In the genomic region with DNA sequence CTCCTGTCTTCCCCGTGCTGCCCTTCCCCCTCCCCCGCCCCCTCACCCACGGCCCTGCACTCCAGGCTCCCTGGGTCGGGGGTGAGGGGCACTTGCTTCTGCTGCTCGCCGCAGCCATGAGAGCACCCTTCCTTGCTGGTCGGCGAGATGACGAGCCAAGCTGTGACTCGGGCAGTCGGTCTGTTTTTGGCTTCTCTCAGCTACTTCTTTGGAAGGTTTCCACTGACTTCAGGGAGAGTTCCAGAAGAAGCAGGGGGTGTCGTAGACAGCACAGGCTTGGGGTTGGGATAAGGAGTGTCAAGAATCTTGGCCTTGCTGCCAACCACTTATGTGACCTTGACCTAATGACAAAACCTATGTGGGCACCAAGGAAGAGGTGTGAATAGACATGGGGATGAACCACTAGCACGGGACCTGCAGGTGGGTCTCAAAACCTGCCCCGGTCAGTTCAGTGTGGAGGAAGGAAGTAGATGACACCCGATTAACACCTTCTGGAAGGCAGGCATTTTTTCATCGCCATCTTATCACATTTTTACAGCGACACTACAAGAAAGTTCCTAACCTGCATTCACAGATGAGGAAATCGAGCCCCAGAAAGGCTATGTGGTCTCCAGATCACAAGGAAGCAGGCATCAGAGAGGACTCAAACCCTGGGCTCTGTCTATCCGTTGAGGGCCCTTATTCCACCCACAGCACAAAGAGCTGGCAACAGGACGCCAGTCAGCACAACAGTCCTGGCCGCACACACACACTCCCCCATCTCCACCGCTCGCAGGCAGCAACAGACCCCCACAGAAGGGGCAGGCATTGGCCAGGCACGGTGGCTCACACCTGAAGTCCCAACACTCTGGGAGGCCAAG, we compare ENCODE assay signal across 2 cellular contexts.
A peak's percentile ranks its signal among the peaks of the same experiment; 100 is the strongest.
TF ChIP-seq lines count a peak whose summit lies in the region.

No MANE protein-coding gene starts in this region.

TF ChIP-seq in H1, 55 proteins besides CTCF, POLR2A, EP300 and RAD21:
- no peak for TF ChIP-seq KDM5A (IDR thresholded peaks at IDR 0.05; ENCODE audit: low read length)
- TF ChIP-seq SAP30 (IDR thresholded peaks at IDR 0.05; ENCODE audit: insufficient read depth, insufficient replicate concordance, low read length), result no peak
- TF ChIP-seq SP2 (IDR thresholded peaks at IDR 0.05; ENCODE audit: low read length), result no peak
- TF ChIP-seq NRF1 (IDR thresholded peaks at IDR 0.05; ENCODE audit: low read depth, low read length), result no peak
- no peak for TF ChIP-seq JUN (IDR thresholded peaks at IDR 0.05; ENCODE audit: low read depth, low read length)
- no peak for TF ChIP-seq CBX8 (IDR thresholded peaks at IDR 0.05; ENCODE audit: borderline replicate concordance, low read depth, low read length)
- TF ChIP-seq CBX5 (IDR thresholded peaks at IDR 0.05; ENCODE audit: low read depth, low read length), result no peak
- TF ChIP-seq HDAC6 (IDR thresholded peaks at IDR 0.05; ENCODE audit: low read depth, low read length), result no peak
- no peak for TF ChIP-seq SP4 (IDR thresholded peaks at IDR 0.05; ENCODE audit: low read length)
- TF ChIP-seq CHD2 (IDR thresholded peaks at IDR 0.05; ENCODE audit: low read length), result no peak

TF ChIP-seq in HepG2, 621 proteins besides CTCF, POLR2A, EP300 and RAD21:
- TF ChIP-seq ZNF605 (CRISPR knock-in tag; IDR thresholded peaks at IDR 0.05) (no peak), ZFY (CRISPR knock-in tag; IDR thresholded peaks at IDR 0.05) (0 out of 2 replicates have a peak, but pooled peaks have one; percentile 1), ZNF687 (CRISPR knock-in tag; IDR thresholded peaks at IDR 0.05) (peak; percentile 41), PRPF4 (IDR thresholded peaks at IDR 0.05; ENCODE audit: low read depth, low read length, poor library complexity, severe bottlenecking) (peak; percentile 65), PHB2 (IDR thresholded peaks at IDR 0.05; ENCODE audit: partially characterized antibody) (no peak), HNRNPLL (IDR thresholded peaks at IDR 0.05; ENCODE audit: low read depth, low read length, poor library complexity, severe bottlenecking) (no peak), ZNF124 (CRISPR knock-in tag; IDR thresholded peaks at IDR 0.05) (no peak), BORCS8-MEF2B (CRISPR knock-in tag; IDR thresholded peaks at IDR 0.05) (no peak), MAFK (conservative IDR thresholded peaks at IDR 0.05 in 1 of 2, IDR thresholded peaks at IDR 0.05 in 1 of 2; ENCODE audit: low read length in 2 of 2) (no peak)
- TF ChIP-seq, protein P1, sequence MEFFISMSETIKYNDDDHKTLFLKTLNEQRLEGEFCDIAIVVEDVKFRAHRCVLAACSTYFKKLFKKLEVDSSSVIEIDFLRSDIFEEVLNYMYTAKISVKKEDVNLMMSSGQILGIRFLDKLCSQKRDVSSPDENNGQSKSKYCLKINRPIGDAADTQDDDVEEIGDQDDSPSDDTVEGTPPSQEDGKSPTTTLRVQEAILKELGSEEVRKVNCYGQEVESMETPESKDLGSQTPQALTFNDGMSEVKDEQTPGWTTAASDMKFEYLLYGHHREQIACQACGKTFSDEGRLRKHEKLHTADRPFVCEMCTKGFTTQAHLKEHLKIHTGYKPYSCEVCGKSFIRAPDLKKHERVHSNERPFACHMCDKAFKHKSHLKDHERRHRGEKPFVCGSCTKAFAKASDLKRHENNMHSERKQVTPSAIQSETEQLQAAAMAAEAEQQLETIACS (CRISPR knock-in tag; IDR thresholded peaks at IDR 0.05), result no peak
- TF ChIP-seq, protein P2, sequence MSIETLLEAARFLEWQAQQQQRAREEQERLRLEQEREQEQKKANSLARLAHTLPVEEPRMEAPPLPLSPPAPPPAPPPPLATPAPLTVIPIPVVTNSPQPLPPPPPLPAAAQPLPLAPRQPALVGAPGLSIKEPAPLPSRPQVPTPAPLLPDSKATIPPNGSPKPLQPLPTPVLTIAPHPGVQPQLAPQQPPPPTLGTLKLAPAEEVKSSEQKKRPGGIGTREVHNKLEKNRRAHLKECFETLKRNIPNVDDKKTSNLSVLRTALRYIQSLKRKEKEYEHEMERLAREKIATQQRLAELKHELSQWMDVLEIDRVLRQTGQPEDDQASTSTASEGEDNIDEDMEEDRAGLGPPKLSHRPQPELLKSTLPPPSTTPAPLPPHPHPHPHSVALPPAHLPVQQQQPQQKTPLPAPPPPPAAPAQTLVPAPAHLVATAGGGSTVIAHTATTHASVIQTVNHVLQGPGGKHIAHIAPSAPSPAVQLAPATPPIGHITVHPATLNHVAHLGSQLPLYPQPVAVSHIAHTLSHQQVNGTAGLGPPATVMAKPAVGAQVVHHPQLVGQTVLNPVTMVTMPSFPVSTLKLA (IDR thresholded peaks at IDR 0.05), result no peak
- TF ChIP-seq, protein P3, sequence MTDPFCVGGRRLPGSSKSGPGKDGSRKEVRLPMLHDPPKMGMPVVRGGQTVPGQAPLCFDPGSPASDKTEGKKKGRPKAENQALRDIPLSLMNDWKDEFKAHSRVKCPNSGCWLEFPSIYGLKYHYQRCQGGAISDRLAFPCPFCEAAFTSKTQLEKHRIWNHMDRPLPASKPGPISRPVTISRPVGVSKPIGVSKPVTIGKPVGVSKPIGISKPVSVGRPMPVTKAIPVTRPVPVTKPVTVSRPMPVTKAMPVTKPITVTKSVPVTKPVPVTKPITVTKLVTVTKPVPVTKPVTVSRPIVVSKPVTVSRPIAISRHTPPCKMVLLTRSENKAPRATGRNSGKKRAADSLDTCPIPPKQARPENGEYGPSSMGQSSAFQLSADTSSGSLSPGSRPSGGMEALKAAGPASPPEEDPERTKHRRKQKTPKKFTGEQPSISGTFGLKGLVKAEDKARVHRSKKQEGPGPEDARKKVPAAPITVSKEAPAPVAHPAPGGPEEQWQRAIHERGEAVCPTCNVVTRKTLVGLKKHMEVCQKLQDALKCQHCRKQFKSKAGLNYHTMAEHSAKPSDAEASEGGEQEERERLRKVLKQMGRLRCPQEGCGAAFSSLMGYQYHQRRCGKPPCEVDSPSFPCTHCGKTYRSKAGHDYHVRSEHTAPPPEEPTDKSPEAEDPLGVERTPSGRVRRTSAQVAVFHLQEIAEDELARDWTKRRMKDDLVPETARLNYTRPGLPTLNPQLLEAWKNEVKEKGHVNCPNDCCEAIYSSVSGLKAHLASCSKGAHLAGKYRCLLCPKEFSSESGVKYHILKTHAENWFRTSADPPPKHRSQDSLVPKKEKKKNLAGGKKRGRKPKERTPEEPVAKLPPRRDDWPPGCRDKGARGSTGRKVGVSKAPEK (CRISPR knock-in tag; IDR thresholded peaks at IDR 0.05; ENCODE audit: borderline replicate concordance), result no peak
- TF ChIP-seq, protein P4, sequence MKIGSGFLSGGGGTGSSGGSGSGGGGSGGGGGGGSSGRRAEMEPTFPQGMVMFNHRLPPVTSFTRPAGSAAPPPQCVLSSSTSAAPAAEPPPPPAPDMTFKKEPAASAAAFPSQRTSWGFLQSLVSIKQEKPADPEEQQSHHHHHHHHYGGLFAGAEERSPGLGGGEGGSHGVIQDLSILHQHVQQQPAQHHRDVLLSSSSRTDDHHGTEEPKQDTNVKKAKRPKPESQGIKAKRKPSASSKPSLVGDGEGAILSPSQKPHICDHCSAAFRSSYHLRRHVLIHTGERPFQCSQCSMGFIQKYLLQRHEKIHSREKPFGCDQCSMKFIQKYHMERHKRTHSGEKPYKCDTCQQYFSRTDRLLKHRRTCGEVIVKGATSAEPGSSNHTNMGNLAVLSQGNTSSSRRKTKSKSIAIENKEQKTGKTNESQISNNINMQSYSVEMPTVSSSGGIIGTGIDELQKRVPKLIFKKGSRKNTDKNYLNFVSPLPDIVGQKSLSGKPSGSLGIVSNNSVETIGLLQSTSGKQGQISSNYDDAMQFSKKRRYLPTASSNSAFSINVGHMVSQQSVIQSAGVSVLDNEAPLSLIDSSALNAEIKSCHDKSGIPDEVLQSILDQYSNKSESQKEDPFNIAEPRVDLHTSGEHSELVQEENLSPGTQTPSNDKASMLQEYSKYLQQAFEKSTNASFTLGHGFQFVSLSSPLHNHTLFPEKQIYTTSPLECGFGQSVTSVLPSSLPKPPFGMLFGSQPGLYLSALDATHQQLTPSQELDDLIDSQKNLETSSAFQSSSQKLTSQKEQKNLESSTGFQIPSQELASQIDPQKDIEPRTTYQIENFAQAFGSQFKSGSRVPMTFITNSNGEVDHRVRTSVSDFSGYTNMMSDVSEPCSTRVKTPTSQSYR (CRISPR knock-in tag; IDR thresholded peaks at IDR 0.05; ENCODE audit: borderline replicate concordance), result peak; percentile 33; the same call in 1 of the 2 replicates
- TF ChIP-seq, protein P5, sequence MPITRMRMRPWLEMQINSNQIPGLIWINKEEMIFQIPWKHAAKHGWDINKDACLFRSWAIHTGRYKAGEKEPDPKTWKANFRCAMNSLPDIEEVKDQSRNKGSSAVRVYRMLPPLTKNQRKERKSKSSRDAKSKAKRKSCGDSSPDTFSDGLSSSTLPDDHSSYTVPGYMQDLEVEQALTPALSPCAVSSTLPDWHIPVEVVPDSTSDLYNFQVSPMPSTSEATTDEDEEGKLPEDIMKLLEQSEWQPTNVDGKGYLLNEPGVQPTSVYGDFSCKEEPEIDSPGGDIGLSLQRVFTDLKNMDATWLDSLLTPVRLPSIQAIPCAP (CRISPR knock-in tag; IDR thresholded peaks at IDR 0.05; ENCODE audit: low read depth), result no peak
TF ChIP-seq in HepG2: peak in this region for 4.
